8 cellular contexts compared by ENCODE assay signal in genomic region chr9:95316794-95317118, GRCh38. TPM values are rescaled to one million over a fixed set of nuclear protein-coding genes. Genes with fewer than 3 reads are reported as not detected.
DNase-seq lines count a peak whose midpoint lies in the region; ATAC-seq, FAIRE-seq and TF ChIP-seq lines count a peak whose summit lies in the region.

No MANE protein-coding gene starts in this region.

- no peaks in the 10 kb centered on the region for H3K9me3 ChIP-seq in MG63
- no peaks in the 10 kb centered on the region for H3K9me3 ChIP-seq in SJSA1 (replicated peaks)
- H3K9me3 ChIP-seq in HepG2 (ENCODE audit: low read length), result no peaks in the 10 kb centered on the region
- H3K9me3 ChIP-seq in thoracic aorta, result no peaks in the 10 kb centered on the region

- TF ChIP-seq EP300 in HepG2 (IDR thresholded peaks at IDR 0.05; ENCODE audit: low read depth in 2 of 2, low read length in 2 of 2) (peak in 1 of 2 experiments; percentile 52; a peak in 1 of 4 replicates), HepG2 (CRISPR knock-in tag; IDR thresholded peaks at IDR 0.05; ENCODE audit: borderline replicate concordance) (no peak)

- TF ChIP-seq CTCF in AG04449 (IDR thresholded peaks at IDR 0.05; ENCODE audit: insufficient read depth, low read length, missing control alignments) (peak; percentile 4), GM06990 (IDR thresholded peaks at IDR 0.05; ENCODE audit: insufficient read depth, low read length, poor library complexity, severe bottlenecking) (peak; percentile 29), HFFc6 (IDR thresholded peaks at IDR 0.05) (peak; percentile 23; the same call in 1 of the 2 replicates), HepG2 (CRISPR knock-in tag; IDR thresholded peaks at IDR 0.05) (no peak), thoracic aorta (IDR thresholded peaks at IDR 0.05) (no peak)

- no peak; a peak in 1 of 4 replicates for TF ChIP-seq POLR2A in HepG2 (IDR thresholded peaks at IDR 0.05; ENCODE audit: insufficient read depth in 1 of 2, low read depth in 2 of 2, low read length in 2 of 2)

- H3K27ac Mint-ChIP-seq in HFFc6, result peak overlapping the region; percentile 75

- DNase-seq in AG04449 (ENCODE audit: low read depth, low spot score), result no peak
- DNase-seq in GM06990 (ENCODE audit: extremely low read depth, insufficient read length), result peak; percentile 77
- peak; percentile 41 for DNase-seq in HFFc6
- peak; percentile 93 for DNase-seq in MG63
- DNase-seq in SJSA1 (ENCODE audit: low read depth in 1 of 2, low spot score in 2 of 2), result peak; percentile 89 to 90
- peak; percentile 3 to 72 for DNase-seq in dermis microvascular lymphatic vessel endothelial cell (ENCODE audit: low read depth in 2 of 2)
- peak; percentile 78 for DNase-seq in HepG2 (ENCODE audit: low spot score)
- peak; percentile 7 for DNase-seq in thoracic aorta (ENCODE audit: low spot score)

- H3K27ac ChIP-seq in SJSA1 (peak overlapping the region; percentile 98), HepG2 (ENCODE audit: extremely low read length, insufficient read depth, low read length) (peak overlapping the region; percentile 100), thoracic aorta (peak overlapping the region; percentile 40 to 68)

- no TSS peak for BruUV-seq in HepG2 (replicated peaks; lab: Mats Ljungman, UMichigan)

- H3K4me3 ChIP-seq in AG04449 (ENCODE audit: low read depth, low read length) (peak overlapping the region; percentile 95), GM06990 (replicated peaks; ENCODE audit: low read depth, low read length) (peak overlapping the region; percentile 74), MG63 (peak overlapping the region; percentile 96), SJSA1 (peak overlapping the region; percentile 54), HepG2 (replicated peaks in 1 of 3; ENCODE audit: insufficient read depth in 1 of 3, low read depth in 2 of 3, low read length in 3 of 3) (peak overlapping the region; percentile 68 to 85 (median 73)), thoracic aorta (peak overlapping the region; percentile 85)

- H3K27me3 ChIP-seq in GM06990 (replicated peaks; ENCODE audit: control insufficient read depth, insufficient read depth, low read length), result no peaks in the 10 kb centered on the region
- no peaks in the 10 kb centered on the region for H3K27me3 ChIP-seq in MG63
- no peaks in the 10 kb centered on the region for H3K27me3 ChIP-seq in SJSA1 (replicated peaks)
- no peaks in the 10 kb centered on the region for H3K27me3 ChIP-seq in HepG2 (ENCODE audit: control insufficient read depth in 1 of 2, insufficient read depth in 2 of 2, low read length in 2 of 2)
- H3K27me3 ChIP-seq in thoracic aorta (replicated peaks; ENCODE audit: insufficient read depth), result no peaks in the 10 kb centered on the region

- no peaks in the 10 kb centered on the region; the same call in 1 of the 2 replicates for H3K27me3 Mint-ChIP-seq in HFFc6 (ENCODE audit: insufficient read depth)

- no peaks in the 10 kb centered on the region for H3K9me3 Mint-ChIP-seq in HFFc6

- POLR2A ChIA-PET in AG04449 (lab: Yijun Ruan, JAX) (interaction anchor here (0.6 to 1.0 kb wide), 2 partner anchors 195 to 234 kb away, joined by 3 read pairs; no protein-coding TSS in a partner anchor), HepG2 (lab: Yijun Ruan, JAX) (interaction anchor here (0.8 to 2.3 kb wide), 3 partner anchors 9 to 192 kb away, joined by 3 to 7 read pairs (median 3); no protein-coding TSS in a partner anchor)

- H3K4me1 ChIP-seq in SJSA1 (replicated peaks), result peaks cover 27% of the 10 kb centered on the region
- peaks cover 69% of the 10 kb centered on the region for H3K4me1 ChIP-seq in HepG2 (ENCODE audit: insufficient read depth, low read length)
- H3K4me1 ChIP-seq in thoracic aorta (ENCODE audit: control insufficient read depth in 1 of 2, low read depth in 2 of 2), result peaks cover 0 to 11% of the 10 kb centered on the region in 2 donors

- CTCF ChIA-PET in AG04449 (lab: Yijun Ruan, JAX) (no interaction called here), HepG2 (lab: Yijun Ruan, JAX; ENCODE audit: low intra/inter-chr PET ratio, low total read pairs) (no interaction called here)

- peaks cover 37% of the 10 kb centered on the region for H3K79me2 ChIP-seq in HepG2 (ENCODE audit: insufficient read depth, low read length)

- ATAC-seq in HepG2 (peak; percentile 75), thoracic aorta (ENCODE audit: insufficient number of reproducible peaks, low FRiP score, low read depth) (peak; percentile 18)

- H3K4me3 Mint-ChIP-seq in HFFc6, result peak overlapping the region; percentile 90

- peak overlapping the region; percentile 69 for H3K4me2 ChIP-seq in HepG2 (ENCODE audit: low read depth, low read length)

- TF ChIP-seq RAD21 in HepG2 (CRISPR knock-in tag; IDR thresholded peaks at IDR 0.05), result no peak

- FAIRE-seq in HepG2 (lab: Jason Lieb, UNC), result no peak

- H3K36me3 Mint-ChIP-seq in HFFc6 (ENCODE audit: low read depth), result no peaks in the 10 kb centered on the region

- WGBS in HepG2 (ENCODE audit: low lambda C conversion rate), result 3% methylated on average over 9 of the region's 22 CpGs

- in situ Hi-C loops in HepG2 (cut with HindIII; ENCODE audit: extremely low pct_ligation_motif_present, low pct_unique_long_range_greater_than_20kb), result no loop called here

- H3K36me3 ChIP-seq in GM06990 (ENCODE audit: control insufficient read depth, insufficient read depth, low read length) (no peaks in the 10 kb centered on the region), MG63 (no peaks in the 10 kb centered on the region), SJSA1 (no peaks in the 10 kb centered on the region), HepG2 (replicated peaks in 1 of 2; ENCODE audit: control insufficient read depth in 1 of 2, insufficient read depth in 2 of 2, low read length in 2 of 2) (no peaks in the 10 kb centered on the region), thoracic aorta (no peaks in the 10 kb centered on the region)

- peaks cover 40% of the 10 kb centered on the region for H3K4me1 Mint-ChIP-seq in HFFc6 (ENCODE audit: low read depth)

- intact Hi-C loops in HepG2 (cut with micrococcal nuclease; ENCODE audit: unreplicated experiment), result loop anchor here (2.0 to 5.0 kb wide), 3 partner anchors 34 to 196 kb away; no protein-coding TSS in a partner anchor

- H2AFZ ChIP-seq in HepG2 (ENCODE audit: low read length), result no peak overlapping the region

- H4K20me1 ChIP-seq in HepG2 (ENCODE audit: insufficient read depth, low read length), result no peaks in the 10 kb centered on the region

- H3K9ac ChIP-seq in HepG2 (ENCODE audit: insufficient read depth, low read depth, low read length), result peak overlapping the region; percentile 70

TF ChIP-seq in HepG2, 621 proteins besides CTCF, POLR2A, EP300 and RAD21 (continues in another document):
- TF ChIP-seq DDIT3 (CRISPR knock-in tag; IDR thresholded peaks at IDR 0.05), result no peak
- no peak for TF ChIP-seq XRCC5 (optimal IDR thresholded peaks at IDR 0.05; ENCODE audit: low read length)
- 0 out of 2 replicates have a peak, but pooled peaks have one; percentile 23 for TF ChIP-seq PPARG (CRISPR knock-in tag; conservative IDR thresholded peaks at IDR 0.05)
- no peak for TF ChIP-seq ZNF207 (IDR thresholded peaks at IDR 0.05; ENCODE audit: borderline replicate concordance)
- 0 out of 2 replicates have a peak, but pooled peaks have one; percentile 1 for TF ChIP-seq POGK (CRISPR knock-in tag; conservative IDR thresholded peaks at IDR 0.05)

RNA-seq across cellular contexts. Expression of gene FANCC, which starts 0.8 kb away (rescaled TPM):
- total RNA-seq in HFFc6 (2021; fragmentation: NEBNext Ultra II Directional; extraction: Animal tissue kit (Norgen Biotek cat#: 25700)), result 1 to 10 TPM; 4.7 to 7.1 (median 5.7) TPM
- total RNA-seq in MG63 (2014; rRNA removed; shearing (Covaris generic); ENCODE audit: low replicate concordance), result 10.7 and 22.2 TPM in 2 replicates
- total RNA-seq in SJSA1 (2014; rRNA removed; shearing (Covaris generic)), result 9.3 and 10.8 TPM in 2 replicates
- 7.1 and 8.6 TPM in 2 replicates for total RNA-seq in dermis microvascular lymphatic vessel endothelial cell
- total RNA-seq in HepG2 (2016; rRNA removed; fragmentation: Illumina TruSeq; extraction: Trizol), result 7.4 and 11.4 TPM in 2 replicates
- total RNA-seq in HepG2 (2016; cell fraction: cytosol; rRNA removed; fragmentation: Illumina TruSeq; extraction: Trizol; ENCODE audit: low read depth), result 5.6 and 5.9 TPM in 2 replicates
- 8.0 and 9.7 TPM in 2 replicates for total RNA-seq in HepG2 (2016; cell fraction: insoluble cytoplasmic fraction; rRNA removed; fragmentation: Illumina TruSeq; extraction: Trizol)
- 7.2 and 7.7 TPM in 2 replicates for total RNA-seq in HepG2 (2016; cell fraction: membrane; rRNA removed; fragmentation: Illumina TruSeq; extraction: Trizol)
- total RNA-seq in HepG2 (2016; cell fraction: nucleus; rRNA removed; fragmentation: Illumina TruSeq; extraction: Trizol), result 23.6 and 26.0 TPM in 2 replicates
- 7.3 and 8.6 TPM in 2 replicates for polyA plus RNA-seq in HepG2 (2011; rRNA removed)
- 5.1 and 5.7 TPM in 2 replicates for polyA plus RNA-seq in HepG2 (2011; cell fraction: cytosol; rRNA removed)
- polyA plus RNA-seq in HepG2 (2011; cell fraction: nucleus; rRNA removed), result 8.3 and 9.9 TPM in 2 replicates
- 6.4 and 7.4 TPM in 2 replicates for polyA plus RNA-seq in HepG2 (2012)
- polyA plus RNA-seq in HepG2 (2016; cell fraction: cytosol; fragmentation: Illumina TruSeq; extraction: Trizol; ENCODE audit: low read depth), result 1.5 and 2.7 TPM in 2 replicates
- 14.2 and 14.5 TPM in 2 replicates for polyA plus RNA-seq in HepG2 (2016; cell fraction: insoluble cytoplasmic fraction; fragmentation: Illumina TruSeq; extraction: Trizol; ENCODE audit: low read depth)
- polyA plus RNA-seq in HepG2 (2016; cell fraction: membrane; fragmentation: Illumina TruSeq; extraction: Trizol; ENCODE audit: low read depth), result 4.3 and 4.6 TPM in 2 replicates
- 12.6 and 13.6 TPM in 2 replicates for polyA plus RNA-seq in HepG2 (2016; cell fraction: nucleus; fragmentation: Illumina TruSeq; extraction: Trizol; ENCODE audit: insufficient read depth, low read depth)
- 10.0 and 32.5 TPM in 2 replicates for polyA minus RNA-seq in HepG2 (2011; rRNA and poly(A)+ RNA removed; ENCODE audit: low replicate concordance)
- polyA minus RNA-seq in HepG2 (2011; cell fraction: cytosol; rRNA and poly(A)+ RNA removed), result 6.2 and 7.1 TPM in 2 replicates
- 35.4 and 38.5 TPM in 2 replicates for polyA minus RNA-seq in HepG2 (2011; cell fraction: nucleus; rRNA and poly(A)+ RNA removed)
- 1 to 10 TPM; 5.7 to 9.6 TPM for total RNA-seq in thoracic aorta

Comparison
In these comparisons a context has a peak if more than half of its experiments do, and no peak if none do; other contexts are left out.
1. CTCF ChIP-seq: peak in AG04449 (single experiment), GM06990 (single experiment) and HFFc6 (single experiment); none in HepG2 (single experiment) and thoracic aorta (single experiment).
2. Peak in every context shown above with its lines, with median percentiles within 50 percentile points of each other: H3K4me3 ChIP-seq and H3K27ac ChIP-seq.